ENCODE assay signal across 10 cellular contexts in genomic region chr22:44665115-44665514, GRCh38. TPM values are rescaled to one million over a fixed set of nuclear protein-coding genes. Genes with fewer than 3 reads are reported as not detected.
DNase-seq lines count a peak whose midpoint lies in the region; ATAC-seq and TF ChIP-seq lines count a peak whose summit lies in the region.
"Had no signal": no experiment of that assay in that cellular context is flagged by ENCODE, and none has a peak within 500 bp of the region (broad histone marks: within the 10 kb centered on the region; RNA-seq: fewer than 3 reads in every experiment).

No MANE protein-coding gene starts in this region.

- H3K27me3 Mint-ChIP-seq in endodermal cell (ENCODE audit: insufficient read depth) (peaks cover 27% of the 10 kb centered on the region), neural crest cell (ENCODE audit: low read depth) (peaks cover 7% of the 10 kb centered on the region)

- 77 to 87% methylated on average over 9 of the region's 9 CpGs for WGBS in endodermal cell (ENCODE audit: insufficient coverage in 1 of 2, insufficient read length in 1 of 2), 2 experiments

- H3K27me3 ChIP-seq in endodermal cell (ENCODE audit: control insufficient read depth, insufficient read depth, low read length, poor library complexity, severe bottlenecking) = peaks cover 11% of the 10 kb centered on the region
- H3K27me3 ChIP-seq in SJCRH30 = no peaks in the 10 kb centered on the region
- H3K27me3 ChIP-seq: ovary, testis had no signal

- H3K36me3 ChIP-seq in endodermal cell (ENCODE audit: control insufficient read depth, insufficient read depth, low read length) (no peaks in the 10 kb centered on the region), SJCRH30 (no peaks in the 10 kb centered on the region)
- H3K36me3 ChIP-seq: ovary had no signal

- no peaks in the 10 kb centered on the region for H3K9me3 ChIP-seq in endodermal cell (ENCODE audit: control insufficient read depth, low read length)
- no peaks in the 10 kb centered on the region for H3K9me3 ChIP-seq in SJCRH30 (replicated peaks)
- H3K9me3 ChIP-seq: ovary, testis had no signal

- DNase-seq in CMK (ENCODE audit: low read depth) (peak; percentile 44), MV-4-11 (lab: John Stamatoyannopoulos, UW) (peak; percentile 87), endodermal cell (peak; percentile 49), neural crest cell (ENCODE audit: low read depth, low spot score) (no peak), SJCRH30 (no peak)
- DNase-seq in activated CD4-positive, alpha-beta T cell treated with anti-CD3 and anti-CD28 coated beads, Interleukin-2, amount 50 U/mL, for 48 hours = no peak
- DNase-seq: ovary, testis had no signal

- H3K4me3 ChIP-seq in endodermal cell (ENCODE audit: low read length) (no peak overlapping the region), SJCRH30 (no peak overlapping the region)
- H3K4me3 ChIP-seq: ovary, testis had no signal

- H3K27ac Mint-ChIP-seq in endodermal cell = no peak overlapping the region
- H3K27ac Mint-ChIP-seq in neural crest cell (ENCODE audit: unreplicated experiment) = no peak overlapping the region

- H3K27ac ChIP-seq in endodermal cell (ENCODE audit: low read depth, low read length) (no peak overlapping the region), SJCRH30 (no peak overlapping the region)
- H3K27ac ChIP-seq: ovary, testis had no signal

- TF ChIP-seq CTCF in endodermal cell (conservative IDR thresholded peaks at IDR 0.05) = peak; percentile 38
- no peak for TF ChIP-seq CTCF in neural crest cell (conservative IDR thresholded peaks at IDR 0.05)

- H3K4me3 Mint-ChIP-seq in endodermal cell = no peak overlapping the region
- peak overlapping the region; percentile 47 for H3K4me3 Mint-ChIP-seq in neural crest cell

- H3K4me1 ChIP-seq in endodermal cell (ENCODE audit: control insufficient read depth, insufficient read depth, low read length) (no peaks in the 10 kb centered on the region), SJCRH30 (peaks cover 5% of the 10 kb centered on the region)

- ATAC-seq in GM19397 (IDR thresholded peaks at IDR 0.05; ENCODE audit: unreplicated experiment) (no peak), GM19452 (IDR thresholded peaks at IDR 0.05; ENCODE audit: unreplicated experiment) (no peak)

- H3K9me3 Mint-ChIP-seq in endodermal cell (no peaks in the 10 kb centered on the region), neural crest cell (no peaks in the 10 kb centered on the region)

- H3K4me1 Mint-ChIP-seq in endodermal cell = peaks cover 3% of the 10 kb centered on the region
- peaks cover 29% of the 10 kb centered on the region for H3K4me1 Mint-ChIP-seq in neural crest cell

- no peak overlapping the region for H3K9ac ChIP-seq in endodermal cell (ENCODE audit: extremely low read depth, low read length, poor library complexity, severe bottlenecking)

- no peaks in the 10 kb centered on the region for H3K36me3 Mint-ChIP-seq in endodermal cell (ENCODE audit: low read depth)
- H3K36me3 Mint-ChIP-seq in neural crest cell (ENCODE audit: low read depth) = no peaks in the 10 kb centered on the region

RNA-seq across cellular contexts. Expression of gene PRR5, which starts 36.9 kb away (rescaled TPM):
- total RNA-seq in endodermal cell = 10 to 100 TPM; 32.0 to 37.2 TPM
- polyA plus RNA-seq in endodermal cell (2013, experiment 1 of 2) = 13.0 TPM
- 12.3 TPM for polyA plus RNA-seq in endodermal cell (2013, experiment 2 of 2)
- 11.9 and 13.6 TPM in 2 replicates for total RNA-seq in neural crest cell
- 41.6 and 43.7 TPM in 2 replicates for total RNA-seq in SJCRH30 (2014; rRNA removed; shearing (Covaris generic))

Comparison
In these comparisons a context has a peak if more than half of its experiments do, and no peak if none do; other contexts are left out.
1. DNase-seq: peak in CMK (single experiment), MV-4-11 (single experiment) and endodermal cell (single experiment); none in neural crest cell (single experiment), SJCRH30 (0 of 2) and activated CD4-positive, alpha-beta T cell treated with anti-CD3 and anti-CD28 coated beads, Interleukin-2, amount 50 U/mL, for 48 hours (0 of 2).